14 cellular contexts compared by ENCODE assay signal in the genomic region with DNA sequence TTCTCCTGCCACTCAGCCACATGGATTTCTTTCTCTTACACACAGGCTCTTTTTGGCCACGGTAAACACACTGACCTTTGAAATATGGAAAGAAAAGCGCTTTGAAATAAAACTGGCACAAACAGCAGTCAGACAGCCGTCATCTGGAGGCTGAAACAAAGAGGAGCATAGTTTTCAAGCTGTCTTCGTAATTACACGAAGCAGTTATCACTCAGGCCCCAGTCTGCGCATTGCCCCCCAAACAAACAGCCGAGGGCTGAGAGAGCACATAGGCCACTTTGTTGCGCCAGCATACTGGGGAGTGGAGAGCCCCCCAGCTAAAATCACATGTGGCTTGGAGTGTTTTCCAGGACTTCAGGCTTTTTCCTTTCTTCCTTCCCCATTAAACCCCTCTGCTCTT.
DNase-seq lines count a peak whose midpoint lies in the region; ATAC-seq and TF ChIP-seq lines count a peak whose summit lies in the region.
"Had no signal": no experiment of that assay in that cellular context is flagged by ENCODE, and none has a peak within 500 bp of the region (broad histone marks: within the 10 kb centered on the region; RNA-seq: fewer than 3 reads in every experiment).

No MANE protein-coding gene starts in this region.

- H3K79me2 ChIP-seq in OCI-LY3 (ENCODE audit: low read length) (no peaks in the 10 kb centered on the region), osteoblast (ENCODE audit: insufficient read depth, low read length) (no peaks in the 10 kb centered on the region)

- H3K27me3 ChIP-seq in OCI-LY3 (ENCODE audit: low read depth, low read length) (no peaks in the 10 kb centered on the region), osteoblast (ENCODE audit: insufficient read depth, low read length) (no peaks in the 10 kb centered on the region)

- intact Hi-C loops in Right ventricle myocardium superior (cut with DNase I): no loop called here

- TF ChIP-seq CTCF in OCI-LY3 (IDR thresholded peaks at IDR 0.05; ENCODE audit: low read depth, low read length) (no peak), osteoblast (IDR thresholded peaks at IDR 0.05; ENCODE audit: extremely low read depth, low read depth, low read length) (no peak)

- DNase-seq in C1 segment of cervical spinal cord (lab: John Stamatoyannopoulos, UW) (peak in 9 of 14 donors; percentile 3 to 51 (median 19)), Right ventricle myocardium superior (peak; percentile 50), osteoblast (ENCODE audit: insufficient read length, low spot score, missing footprints) (no peak), AG08395 (ENCODE audit: low spot score) (no peak)
- no peak for DNase-seq in activated CD8-positive, alpha-beta memory T cell treated with anti-CD3 and anti-CD28 coated beads, Interleukin-2, amount 50 U/mL, for 48 hours
- DNase-seq: activated CD4-positive, CD25-positive, alpha-beta regulatory T cell; activated naive CD8-positive, alpha-beta T cell treated with anti-CD3 and anti-CD28 coated beads for 36 hours; Caco-2; KBM-7; kidney; NCI-H2081 treated with DMSO at 0.1 percent for 48 hours had no signal

- H3K4me3 ChIP-seq in OCI-LY3 (ENCODE audit: low read length): no peak overlapping the region
- H3K4me3 ChIP-seq in osteoblast (ENCODE audit: insufficient read depth, low read length): no peak overlapping the region

- peak; percentile 79 for ATAC-seq in Right ventricle myocardium superior (ENCODE audit: poor library complexity)
- ATAC-seq in HG03469 (IDR thresholded peaks at IDR 0.05; ENCODE audit: unreplicated experiment): no peak
- no peak for ATAC-seq in GM21367 (IDR thresholded peaks at IDR 0.05; ENCODE audit: unreplicated experiment)

- 0 out of 2 replicates have a peak overlapping the region, but pooled peaks have one; percentile 11 for H3K9ac ChIP-seq in OCI-LY3 (ENCODE audit: low read length)

- H3K27ac ChIP-seq in OCI-LY3 (ENCODE audit: low read length) (peak overlapping the region; percentile 38), osteoblast (ENCODE audit: low read depth, low read length) (no peak overlapping the region)

- peak overlapping the region; percentile 25 for H3K4me2 ChIP-seq in OCI-LY3 (ENCODE audit: low read length)
- H3K4me2 ChIP-seq in osteoblast (ENCODE audit: insufficient read depth, low read length): no peak overlapping the region

- H2AFZ ChIP-seq in OCI-LY3 (ENCODE audit: low read depth, low read length): no peak overlapping the region
- peak overlapping the region; percentile 25 for H2AFZ ChIP-seq in osteoblast (ENCODE audit: low read length)

- H3K4me1 ChIP-seq in OCI-LY3 (ENCODE audit: low read length) (peaks cover 14% of the 10 kb centered on the region), osteoblast (ENCODE audit: insufficient read depth, low read length) (peaks cover 22% of the 10 kb centered on the region)
- H3K4me1 ChIP-seq: Caco-2 had no signal

- H4K20me1 ChIP-seq in OCI-LY3 (ENCODE audit: insufficient read depth, low read length) (no peaks in the 10 kb centered on the region), osteoblast (ENCODE audit: insufficient read depth, low read length) (no peaks in the 10 kb centered on the region)

- no peaks in the 10 kb centered on the region for H3K9me3 ChIP-seq in OCI-LY3 (ENCODE audit: insufficient read depth, low read length)
- no peaks in the 10 kb centered on the region for H3K9me3 ChIP-seq in osteoblast (ENCODE audit: low read depth, low read length)
- H3K9me3 ChIP-seq: Caco-2 had no signal

- H3K36me3 ChIP-seq in OCI-LY3 (replicated peaks; ENCODE audit: low read depth, low read length): no peaks in the 10 kb centered on the region
- no peaks in the 10 kb centered on the region for H3K36me3 ChIP-seq in osteoblast (ENCODE audit: insufficient read depth, low read length)

Comparison
In these comparisons a context has a peak if more than half of its experiments do, and no peak if none do; other contexts are left out.
1. DNase-seq: peak in C1 segment of cervical spinal cord (9 of 14) and Right ventricle myocardium superior (single experiment); none in osteoblast (single experiment), activated CD8-positive, alpha-beta memory T cell treated with anti-CD3 and anti-CD28 coated beads, Interleukin-2, amount 50 U/mL, for 48 hours (single experiment) and AG08395 (single experiment).